In genomic region chr2:44087037-44087713, GRCh38 we compare ENCODE assay signal across 8 cellular contexts.
DNase-seq lines count a peak whose midpoint lies in the region; ATAC-seq and TF ChIP-seq lines count a peak whose summit lies in the region.

No MANE protein-coding gene starts in this region.

- peak overlapping the region; percentile 95 for H2AFZ ChIP-seq in ACC112 (ENCODE audit: low read length, unreplicated experiment)

- H3K4me1 Mint-ChIP-seq in activated CD4-positive, alpha-beta T cell treated with anti-CD3 and anti-CD28 coated beads for 36 hours: peaks cover 22% of the 10 kb centered on the region

- POLR2A ChIA-PET in activated CD4-positive, alpha-beta T cell treated with anti-CD3 and anti-CD28 coated beads for 36 hours (lab: Charles Lee): no interaction called here

- H3K36me3 Mint-ChIP-seq in activated CD4-positive, alpha-beta T cell treated with anti-CD3 and anti-CD28 coated beads for 36 hours (ENCODE audit: low read depth): no peaks in the 10 kb centered on the region

- peak; percentile 45 for ATAC-seq in GM18858 (IDR thresholded peaks at IDR 0.05; ENCODE audit: unreplicated experiment)
- peak; percentile 37 for ATAC-seq in HG03196 (IDR thresholded peaks at IDR 0.05; ENCODE audit: unreplicated experiment)
- peak; percentile 90 for ATAC-seq in activated CD4-positive, alpha-beta T cell treated with anti-CD3 and anti-CD28 coated beads for 36 hours

- no peaks in the 10 kb centered on the region for H3K4me1 ChIP-seq in ACC112 (ENCODE audit: control insufficient read depth, insufficient read depth, low read length, unreplicated experiment)

- peak overlapping the region; percentile 93 for H3K27ac Mint-ChIP-seq in activated CD4-positive, alpha-beta T cell treated with anti-CD3 and anti-CD28 coated beads for 36 hours

- peak; percentile 91 for TF ChIP-seq CTCF in choroid plexus epithelial cell (conservative IDR thresholded peaks at IDR 0.05; ENCODE audit: low read depth, low read length)

- DNase-seq in NCI-H446 treated with DMSO at 0.1 percent for 48 hours (lab: John Stamatoyannopoulos, UW) (peak; percentile 61), choroid plexus epithelial cell (ENCODE audit: low read depth) (peak; percentile 74), kidney tubule cell (ENCODE audit: low spot score) (peak; percentile 79)
- peak; percentile 91 for DNase-seq in activated CD4-positive, alpha-beta T cell treated with anti-CD3 and anti-CD28 coated beads for 36 hours
- DNase-seq in stimulated activated CD4-positive, alpha-beta T cell treated with anti-CD3 and anti-CD28 coated beads, Interleukin-15, amount 100 ng/mL, for 24 hours: peak; percentile 89

- CTCF ChIA-PET in activated CD4-positive, alpha-beta T cell treated with anti-CD3 and anti-CD28 coated beads for 36 hours (lab: Charles Lee): interaction anchor here (0.6 to 2.4 kb wide), 21 partner anchors 9 to 959 kb away, joined by 3 to 14 read pairs (median 3); no protein-coding TSS in a partner anchor

- H3K27me3 ChIP-seq in ACC112 (ENCODE audit: insufficient read depth, low read length): no peaks in the 10 kb centered on the region

- no peaks in the 10 kb centered on the region for H3K27me3 Mint-ChIP-seq in activated CD4-positive, alpha-beta T cell treated with anti-CD3 and anti-CD28 coated beads for 36 hours

- intact Hi-C loops in activated CD4-positive, alpha-beta T cell treated with anti-CD3 and anti-CD28 coated beads for 36 hours (cut with DNase I, micrococcal nuclease): loop anchor here (1.0 to 5.0 kb wide), 11 partner anchors 81 to 868 kb away; partner anchors contain the start of gene PPM1B (in 2 of the 2)

- H3K4me3 ChIP-seq in ACC112 (ENCODE audit: low read depth, low read length) (peak overlapping the region; percentile 70), choroid plexus epithelial cell (ENCODE audit: low read depth, low read length) (peak overlapping the region; percentile 59)

- no peaks in the 10 kb centered on the region for H3K36me3 ChIP-seq in ACC112 (ENCODE audit: insufficient read depth, low read length)

- peak overlapping the region; percentile 67 for H3K4me3 Mint-ChIP-seq in activated CD4-positive, alpha-beta T cell treated with anti-CD3 and anti-CD28 coated beads for 36 hours

- H3K79me2 ChIP-seq in ACC112 (ENCODE audit: control insufficient read depth, insufficient read depth, low read length, unreplicated experiment): no peaks in the 10 kb centered on the region

- H3K9me3 Mint-ChIP-seq in activated CD4-positive, alpha-beta T cell treated with anti-CD3 and anti-CD28 coated beads for 36 hours (ENCODE audit: low read depth): no peaks in the 10 kb centered on the region

- no peak overlapping the region for H3K27ac ChIP-seq in ACC112 (ENCODE audit: low read depth, low read length)

Comparison
In these comparisons a context has a peak if more than half of its experiments do, and no peak if none do; other contexts are left out.
1. ATAC-seq: peak in every context shown above with its lines; median percentile 90 in activated CD4-positive, alpha-beta T cell treated with anti-CD3 and anti-CD28 coated beads for 36 hours; 45 in GM18858; 37 in HG03196.